In genomic region chr5:115723224-115723623, GRCh38 we compare ENCODE assay signal across 23 cellular contexts.
A peak's percentile ranks its signal among the peaks of the same experiment; 100 is the strongest.
DNase-seq lines count a peak whose midpoint lies in the region; ATAC-seq and TF ChIP-seq lines count a peak whose summit lies in the region.
"Had no signal": no experiment of that assay in that cellular context is flagged by ENCODE, and none has a peak within 500 bp of the region (broad histone marks: within the 10 kb centered on the region; RNA-seq: fewer than 3 reads in every experiment).

No MANE protein-coding gene starts in this region.

- H3K36me3 ChIP-seq in right atrium auricular region (no peaks in the 10 kb centered on the region), tibial nerve (no peaks in the 10 kb centered on the region)
- H3K36me3 ChIP-seq: BLaER1, SJCRH30 had no signal

- H3K4me3 ChIP-seq in right cardiac atrium (ENCODE audit: low read length) (no peak overlapping the region), right atrium auricular region (no peak overlapping the region), choroid plexus epithelial cell (ENCODE audit: low read depth, low read length) (no peak overlapping the region), retinal pigment epithelial cell (ENCODE audit: low read length) (no peak overlapping the region), tibial nerve (no peak overlapping the region)
- H3K4me3 ChIP-seq: BLaER1, GM12878, K562, SJCRH30 had no signal

- H3K27ac ChIP-seq in right cardiac atrium (ENCODE audit: low read length) (no peak overlapping the region), right atrium auricular region (peak overlapping the region in 1 of 2 donors; percentile 36), tibial nerve (peak overlapping the region in 3 of 4 donors; percentile 42 to 76 (median 66))
- H3K27ac ChIP-seq: BLaER1, SJCRH30 had no signal

- no peaks in the 10 kb centered on the region for H3K27me3 ChIP-seq in right cardiac atrium (ENCODE audit: control insufficient read depth, insufficient read depth)
- H3K27me3 ChIP-seq in right atrium auricular region: no peaks in the 10 kb centered on the region
- H3K27me3 ChIP-seq in tibial nerve: no peaks in the 10 kb centered on the region
- H3K27me3 ChIP-seq: BLaER1, SJCRH30 had no signal

- TF ChIP-seq CTCF in right atrium auricular region (IDR thresholded peaks at IDR 0.05) (no peak), choroid plexus epithelial cell (conservative IDR thresholded peaks at IDR 0.05; ENCODE audit: low read depth, low read length) (no peak), retinal pigment epithelial cell (conservative IDR thresholded peaks at IDR 0.05; ENCODE audit: low read depth, low read length) (no peak), tibial nerve (IDR thresholded peaks at IDR 0.05) (no peak)

- H3K9me3 ChIP-seq in right cardiac atrium (ENCODE audit: control insufficient read depth, low read length): no peaks in the 10 kb centered on the region
- H3K9me3 ChIP-seq in right atrium auricular region: no peaks in the 10 kb centered on the region
- H3K9me3 ChIP-seq in tibial nerve: no peaks in the 10 kb centered on the region
- H3K9me3 ChIP-seq: SJCRH30 had no signal

- TF ChIP-seq POLR2A in tibial nerve (IDR thresholded peaks at IDR 0.05): no peak

- ATAC-seq in right cardiac atrium (peak; percentile 43 to 75), HG03520 (IDR thresholded peaks at IDR 0.05; ENCODE audit: unreplicated experiment) (no peak)
- ATAC-seq: GM12878, K562, SK-N-SH treated with all-trans-retinoic acid at 6 μM for 48 hours had no signal

- DNase-seq in right cardiac atrium (no peak), right atrium auricular region (ENCODE audit: low spot score) (no peak), choroid plexus epithelial cell (ENCODE audit: low read depth) (peak; percentile 2), retinal pigment epithelial cell (ENCODE audit: low read depth) (peak; percentile 44), tibial nerve (ENCODE audit: low spot score in 2 of 2) (no peak), islet precursor cell (no peak)
- DNase-seq in stimulated activated CD4-positive, alpha-beta T cell treated with anti-CD3 and anti-CD28 coated beads, Interleukin-12 subunit alpha, Interleukin-12 subunit beta, amount 100 ng/mL, for 4 hours: no peak
- DNase-seq: CD4-positive, CD25-positive, alpha-beta regulatory T cell; EL; GDM1; MV-4-11; NCI-H1105 treated with DMSO at 0.1 percent for 48 hours; NCI-H146; NCI-H1930; NCI-H2107; NCI-H524; NCI-H748 treated with DMSO at 0.1 percent for 48 hours; SJCRH30 had no signal

- 33% methylated on average over 2 of the region's 2 CpGs for WGBS in right cardiac atrium
- WGBS in tibial nerve, 2 donors: 27 to 37% methylated on average over 2 of the region's 2 CpGs

- TF ChIP-seq EP300 in tibial nerve (IDR thresholded peaks at IDR 0.05): no peak

- H3K4me1 ChIP-seq in right cardiac atrium (ENCODE audit: control insufficient read depth, insufficient read depth, low read length) (no peaks in the 10 kb centered on the region), right atrium auricular region (no peaks in the 10 kb centered on the region), tibial nerve (peaks cover 0 to 42% (median 3%) of the 10 kb centered on the region in 4 donors)
- H3K4me1 ChIP-seq: SJCRH30 had no signal

- intact Hi-C loops in right cardiac atrium (cut with DNase I): no loop called here

Comparison
In these comparisons a context has a peak if more than half of its experiments do, and no peak if none do; other contexts are left out.
1. DNase-seq: peak in choroid plexus epithelial cell (single experiment) and retinal pigment epithelial cell (single experiment); none in right cardiac atrium (0 of 3), right atrium auricular region (single experiment), tibial nerve (0 of 2), islet precursor cell (single experiment) and stimulated activated CD4-positive, alpha-beta T cell treated with anti-CD3 and anti-CD28 coated beads, Interleukin-12 subunit alpha, Interleukin-12 subunit beta, amount 100 ng/mL, for 4 hours (single experiment).